Comparison of ENCODE assay signal across 9 cellular contexts in genomic region chr1:236687273-236687672, GRCh38. TPM values are rescaled to one million over a fixed set of nuclear protein-coding genes. Genes with fewer than 3 reads are reported as not detected.
DNase-seq lines count a peak whose midpoint lies in the region; ATAC-seq and TF ChIP-seq lines count a peak whose summit lies in the region.
"Had no signal": no experiment of that assay in that cellular context is flagged by ENCODE, and none has a peak within 500 bp of the region (broad histone marks: within the 10 kb centered on the region; RNA-seq: fewer than 3 reads in every experiment).

No MANE protein-coding gene starts in this region.

- WGBS in gastroesophageal sphincter (ENCODE audit: low coverage in 1 of 2), 2 donors: 39 to 58% methylated on average over 5 to 7 of the region's 8 CpGs

- ATAC-seq in gastroesophageal sphincter: no peak
- ATAC-seq in HG02970 (IDR thresholded peaks at IDR 0.05; ENCODE audit: low FRiP score, unreplicated experiment): no peak

- peak overlapping the region; percentile 89 for H3K4me2 ChIP-seq in neural progenitor cell

- peaks cover 20 to 27% (median 20%) of the 10 kb centered on the region in 3 donors for H3K4me1 Mint-ChIP-seq in CD8-positive, alpha-beta memory T cell
- peaks cover 15% of the 10 kb centered on the region for H3K4me1 Mint-ChIP-seq in neural progenitor cell

- H3K9me3 ChIP-seq in CD8-positive, alpha-beta memory T cell (ENCODE audit: low read length): no peaks in the 10 kb centered on the region
- H3K9me3 ChIP-seq in MG63: no peaks in the 10 kb centered on the region
- no peaks in the 10 kb centered on the region for H3K9me3 ChIP-seq in gastroesophageal sphincter
- no peaks in the 10 kb centered on the region for H3K9me3 ChIP-seq in neural progenitor cell (ENCODE audit: low read depth)

- H3K4me3 ChIP-seq in CD8-positive, alpha-beta memory T cell (ENCODE audit: low read length): no peak overlapping the region
- H3K4me3 ChIP-seq in MG63: peak overlapping the region; percentile 28
- H3K4me3 ChIP-seq in gastroesophageal sphincter: peak overlapping the region; percentile 51 to 66
- H3K4me3 ChIP-seq in neural progenitor cell: peak overlapping the region; percentile 52

- TF ChIP-seq CTCF in gastroesophageal sphincter (IDR thresholded peaks at IDR 0.05) (no peak), neural progenitor cell (IDR thresholded peaks at IDR 0.05) (no peak)

- peaks cover 30 to 61% of the 10 kb centered on the region in 2 donors for H3K27me3 Mint-ChIP-seq in CD8-positive, alpha-beta memory T cell
- peaks cover 15% of the 10 kb centered on the region for H3K27me3 Mint-ChIP-seq in neural progenitor cell (ENCODE audit: insufficient read depth, low read depth)

- H3K27ac Mint-ChIP-seq in CD8-positive, alpha-beta memory T cell: no peak overlapping the region
- H3K27ac Mint-ChIP-seq in neural progenitor cell: no peak overlapping the region

- no peak for TF ChIP-seq EP300 in gastroesophageal sphincter (IDR thresholded peaks at IDR 0.05)

- no peak overlapping the region for H3K27ac ChIP-seq in CD8-positive, alpha-beta memory T cell (ENCODE audit: low read depth, low read length)
- H3K27ac ChIP-seq in gastroesophageal sphincter: peak overlapping the region in 2 of 4 donors; percentile 75 to 80
- no peak overlapping the region for H3K27ac ChIP-seq in neural progenitor cell

- H2AFZ ChIP-seq in neural progenitor cell (replicated peaks): no peak overlapping the region

- peaks cover 0 to 2% (median 0%) of the 10 kb centered on the region in 3 donors for H3K36me3 Mint-ChIP-seq in CD8-positive, alpha-beta memory T cell
- H3K36me3 Mint-ChIP-seq in neural progenitor cell: no peaks in the 10 kb centered on the region

- H4K20me1 ChIP-seq in neural progenitor cell (ENCODE audit: low read depth): no peaks in the 10 kb centered on the region

- H3K4me1 ChIP-seq in CD8-positive, alpha-beta memory T cell (ENCODE audit: insufficient read depth, low read length): peaks cover 12% of the 10 kb centered on the region
- peaks cover 0 to 26% (median 11%) of the 10 kb centered on the region in 3 donors for H3K4me1 ChIP-seq in gastroesophageal sphincter
- H3K4me1 ChIP-seq in neural progenitor cell: peaks cover 10% of the 10 kb centered on the region

- CTCF ChIA-PET in CD8-positive, alpha-beta memory T cell (lab: Charles Lee): no interaction called here

- no peak for TF ChIP-seq POLR2A in gastroesophageal sphincter (IDR thresholded peaks at IDR 0.05)

- POLR2A ChIA-PET in CD8-positive, alpha-beta memory T cell (lab: Charles Lee): no interaction called here

- DNase-seq in CD8-positive, alpha-beta memory T cell: no peak
- DNase-seq in MG63: no peak
- peak; percentile 43 for DNase-seq in neural progenitor cell (ENCODE audit: low spot score)
- no peak for DNase-seq in NCI-H146 (lab: John Stamatoyannopoulos, UW)
- DNase-seq in GM19240 (ENCODE audit: insufficient read length, low spot score): no peak
- no peak for DNase-seq in Ammon's horn (ENCODE audit: low spot score)
- DNase-seq: GOT3 had no signal

- peaks cover 0 to 5% (median 4%) of the 10 kb centered on the region in 5 donors for H3K9me3 Mint-ChIP-seq in CD8-positive, alpha-beta memory T cell
- peaks cover 9% of the 10 kb centered on the region for H3K9me3 Mint-ChIP-seq in neural progenitor cell

- H3F3A ChIP-seq in neural progenitor cell (ENCODE audit: low read depth): peaks cover 13% of the 10 kb centered on the region

- peaks cover 20% of the 10 kb centered on the region for H3K27me3 ChIP-seq in CD8-positive, alpha-beta memory T cell (ENCODE audit: insufficient read depth, low read length, poor library complexity, severe bottlenecking)
- H3K27me3 ChIP-seq in MG63 (peaks cover 26% of the 10 kb centered on the region), gastroesophageal sphincter (peaks cover 10% of the 10 kb centered on the region), neural progenitor cell (peaks cover 42% of the 10 kb centered on the region)

- H3K9ac ChIP-seq in neural progenitor cell: no peak overlapping the region

- H3K79me2 ChIP-seq in neural progenitor cell (ENCODE audit: low read depth): no peaks in the 10 kb centered on the region

- peak overlapping the region in 6 of 7 donors; percentile 49 to 85 (median 66) for H3K4me3 Mint-ChIP-seq in CD8-positive, alpha-beta memory T cell
- peak overlapping the region; percentile 85 for H3K4me3 Mint-ChIP-seq in neural progenitor cell

- H3K36me3 ChIP-seq in CD8-positive, alpha-beta memory T cell (ENCODE audit: insufficient read depth, low read length): no peaks in the 10 kb centered on the region
- no peaks in the 10 kb centered on the region for H3K36me3 ChIP-seq in MG63
- H3K36me3 ChIP-seq in gastroesophageal sphincter: no peaks in the 10 kb centered on the region
- no peaks in the 10 kb centered on the region for H3K36me3 ChIP-seq in neural progenitor cell

RNA-seq across cellular contexts. Expression of gene ACTN2, which starts 1.0 kb away (rescaled TPM):
- total RNA-seq in CD8-positive, alpha-beta memory T cell: not detected
- not detected for polyA plus RNA-seq in CD8-positive, alpha-beta memory T cell
- total RNA-seq in MG63 (2014; rRNA removed; shearing (Covaris generic); ENCODE audit: low replicate concordance): 0.07 TPM in 1 of 2 replicates, not detected in the other
- total RNA-seq in gastroesophageal sphincter (10 to 100 TPM in 3 of 4 donors, 1 to 10 TPM in 1; 5.7 to 21.3 (median 14.1) TPM), neural progenitor cell (ENCODE audit: low replicate concordance) (0.52 and 0.81 TPM in 2 replicates)
